Comparison of ENCODE assay signal across 2 cellular contexts in genomic region chr3:133575121-133575520, GRCh38.
TF ChIP-seq lines count a peak whose summit lies in the region.

No MANE protein-coding gene starts in this region.

TF ChIP-seq in GM23338, 12 proteins besides CTCF, POLR2A, EP300 and RAD21 (continued from another document):
- no peak for TF ChIP-seq CREB1 (CRISPR knock-in tag; IDR thresholded peaks at IDR 0.05; ENCODE audit: low read depth)
- no peak for TF ChIP-seq ZNF114 (CRISPR knock-in tag; IDR thresholded peaks at IDR 0.05)
- no peak for TF ChIP-seq NANOG (IDR thresholded peaks at IDR 0.05; ENCODE audit: borderline replicate concordance)
- no peak for TF ChIP-seq JUNB (IDR thresholded peaks at IDR 0.05; ENCODE audit: unreplicated experiment)
- no peak for TF ChIP-seq STAT1 (IDR thresholded peaks at IDR 0.05; ENCODE audit: unreplicated experiment)

TF ChIP-seq in WTC11, 78 proteins besides CTCF, POLR2A, EP300 and RAD21 (continued from another document):
- no peak for TF ChIP-seq IRF2 (CRISPR knock-in tag; IDR thresholded peaks at IDR 0.05; ENCODE audit: borderline replicate concordance, low read depth)
